8 cellular contexts compared by ENCODE assay signal in genomic region chr10:47340613-47341170, GRCh38. TPM values are rescaled to one million over a fixed set of nuclear protein-coding genes. Genes with fewer than 3 reads are reported as not detected.
A peak's percentile ranks its signal among the peaks of the same experiment; 100 is the strongest.
DNase-seq lines count a peak whose midpoint lies in the region; ATAC-seq and TF ChIP-seq lines count a peak whose summit lies in the region.

No MANE protein-coding gene starts in this region.

- H3K27me3 Mint-ChIP-seq in activated CD8-positive, alpha-beta memory T cell treated with anti-CD3 and anti-CD28 coated beads, Interleukin-2, amount 10 ng/mL, durations not matched to agents 7 days and 5 days, result peaks cover 37% of the 10 kb centered on the region
- H3K27me3 Mint-ChIP-seq in naive thymus-derived CD8-positive, alpha-beta T cell, result peaks cover 3 to 16% (median 5%) of the 10 kb centered on the region in 5 donors
- H3K27me3 Mint-ChIP-seq in stimulated activated naive B cell treated with anti-CD40 and anti-IgM and Interleukin-4, amounts not matched to agents 10 μg/mL and 1 μg/mL and 100 μg/mL, for 72 hours, result peaks cover 27 to 29% of the 10 kb centered on the region in 2 donors

- H3K4me1 Mint-ChIP-seq in activated CD8-positive, alpha-beta memory T cell treated with anti-CD3 and anti-CD28 coated beads, Interleukin-2, amount 10 ng/mL, durations not matched to agents 7 days and 5 days, result no peaks in the 10 kb centered on the region
- peaks cover 0 to 5% (median 3%) of the 10 kb centered on the region in 4 donors for H3K4me1 Mint-ChIP-seq in naive thymus-derived CD8-positive, alpha-beta T cell
- peaks cover 8% of the 10 kb centered on the region in 2 donors for H3K4me1 Mint-ChIP-seq in stimulated activated naive B cell treated with anti-CD40 and anti-IgM and Interleukin-4, amounts not matched to agents 10 μg/mL and 1 μg/mL and 100 μg/mL, for 72 hours

- H3K36me3 Mint-ChIP-seq in activated CD8-positive, alpha-beta memory T cell treated with anti-CD3 and anti-CD28 coated beads, Interleukin-2, amount 10 ng/mL, durations not matched to agents 7 days and 5 days, result no peaks in the 10 kb centered on the region
- H3K36me3 Mint-ChIP-seq in naive thymus-derived CD8-positive, alpha-beta T cell, result no peaks in the 10 kb centered on the region
- H3K36me3 Mint-ChIP-seq in stimulated activated naive B cell treated with anti-CD40 and anti-IgM and Interleukin-4, amounts not matched to agents 10 μg/mL and 1 μg/mL and 100 μg/mL, for 72 hours, result no peaks in the 10 kb centered on the region

- POLR2A ChIA-PET in naive thymus-derived CD8-positive, alpha-beta T cell (lab: Charles Lee), result no interaction called here

- peak; percentile 73 for DNase-seq in 8988T
- peak; percentile 55 for DNase-seq in NCI-H1694 (lab: John Stamatoyannopoulos, UW)
- DNase-seq in activated CD8-positive, alpha-beta memory T cell treated with anti-CD3 and anti-CD28 coated beads, Interleukin-2, amount 10 ng/mL, durations not matched to agents 7 days and 5 days, result peak; percentile 68
- DNase-seq in naive thymus-derived CD8-positive, alpha-beta T cell, result peak; percentile 42 to 82 (median 68)
- peak; percentile 38 for DNase-seq in stimulated activated naive B cell treated with anti-CD40 and anti-IgM and Interleukin-4, amounts not matched to agents 10 μg/mL and 1 μg/mL and 100 μg/mL, for 72 hours
- no peak for DNase-seq in amniotic stem cell (lab: John Stamatoyannopoulos, UW)

- H3K4me3 Mint-ChIP-seq in activated CD8-positive, alpha-beta memory T cell treated with anti-CD3 and anti-CD28 coated beads, Interleukin-2, amount 10 ng/mL, durations not matched to agents 7 days and 5 days, result no peak overlapping the region
- H3K4me3 Mint-ChIP-seq in naive thymus-derived CD8-positive, alpha-beta T cell, result no peak overlapping the region
- H3K4me3 Mint-ChIP-seq in stimulated activated naive B cell treated with anti-CD40 and anti-IgM and Interleukin-4, amounts not matched to agents 10 μg/mL and 1 μg/mL and 100 μg/mL, for 72 hours, result no peak overlapping the region

- no peaks in the 10 kb centered on the region for H3K9me3 Mint-ChIP-seq in activated CD8-positive, alpha-beta memory T cell treated with anti-CD3 and anti-CD28 coated beads, Interleukin-2, amount 10 ng/mL, durations not matched to agents 7 days and 5 days (ENCODE audit: low read depth)
- H3K9me3 Mint-ChIP-seq in naive thymus-derived CD8-positive, alpha-beta T cell, result no peaks in the 10 kb centered on the region
- H3K9me3 Mint-ChIP-seq in stimulated activated naive B cell treated with anti-CD40 and anti-IgM and Interleukin-4, amounts not matched to agents 10 μg/mL and 1 μg/mL and 100 μg/mL, for 72 hours, result no peaks in the 10 kb centered on the region

- TF ChIP-seq CTCF in GM12872 (IDR thresholded peaks at IDR 0.05; ENCODE audit: insufficient read depth, low read depth, low read length), result peak; percentile 98

- CTCF ChIA-PET in activated CD8-positive, alpha-beta memory T cell treated with anti-CD3 and anti-CD28 coated beads, Interleukin-2, amount 10 ng/mL, durations not matched to agents 7 days and 5 days (lab: Charles Lee), result interaction anchor here (0.6 to 2.3 kb wide), 10 partner anchors 16 to 316 kb away, joined by 3 to 13 read pairs (median 6); no protein-coding TSS in a partner anchor

- ATAC-seq in activated CD8-positive, alpha-beta memory T cell treated with anti-CD3 and anti-CD28 coated beads, Interleukin-2, amount 10 ng/mL, durations not matched to agents 7 days and 5 days, result peak; percentile 45
- ATAC-seq in esophagus mucosa, result peak; percentile 90
- peak; percentile 49 to 68 for ATAC-seq in naive thymus-derived CD8-positive, alpha-beta T cell
- peak; percentile 74 to 76 for ATAC-seq in stimulated activated naive B cell treated with anti-CD40 and anti-IgM and Interleukin-4, amounts not matched to agents 10 μg/mL and 1 μg/mL and 100 μg/mL, for 72 hours (replicated peaks)

- H3K27ac Mint-ChIP-seq in activated CD8-positive, alpha-beta memory T cell treated with anti-CD3 and anti-CD28 coated beads, Interleukin-2, amount 10 ng/mL, durations not matched to agents 7 days and 5 days, result no peak overlapping the region
- H3K27ac Mint-ChIP-seq in naive thymus-derived CD8-positive, alpha-beta T cell, result peak overlapping the region in 1 of 10 donors; percentile 38
- no peak overlapping the region for H3K27ac Mint-ChIP-seq in stimulated activated naive B cell treated with anti-CD40 and anti-IgM and Interleukin-4, amounts not matched to agents 10 μg/mL and 1 μg/mL and 100 μg/mL, for 72 hours

RNA-seq across cellular contexts. Expression of gene RBP3, which starts 7.5 kb away (rescaled TPM):
- total RNA-seq in activated CD8-positive, alpha-beta memory T cell treated with anti-CD3 and anti-CD28 coated beads, Interleukin-2, amount 10 ng/mL, durations not matched to agents 7 days and 5 days, result not detected
- not detected for total RNA-seq in esophagus mucosa
- total RNA-seq in naive thymus-derived CD8-positive, alpha-beta T cell, result not detected
- not detected for polyA plus RNA-seq in naive thymus-derived CD8-positive, alpha-beta T cell

RNA-seq across cellular contexts. Expression of gene GDF2, which starts 18.4 kb away (rescaled TPM):
- total RNA-seq in activated CD8-positive, alpha-beta memory T cell treated with anti-CD3 and anti-CD28 coated beads, Interleukin-2, amount 10 ng/mL, durations not matched to agents 7 days and 5 days, result not detected
- total RNA-seq in esophagus mucosa, result not detected
- total RNA-seq in naive thymus-derived CD8-positive, alpha-beta T cell, result not detected
- not detected for polyA plus RNA-seq in naive thymus-derived CD8-positive, alpha-beta T cell

RNA-seq across cellular contexts. Expression of gene GDF10, which starts 40.7 kb away (rescaled TPM):
- under 1 TPM in 1 of 2 experiments, not detected in 1; 0.45 TPM for total RNA-seq in activated CD8-positive, alpha-beta memory T cell treated with anti-CD3 and anti-CD28 coated beads, Interleukin-2, amount 10 ng/mL, durations not matched to agents 7 days and 5 days
- not detected for total RNA-seq in esophagus mucosa
- total RNA-seq in naive thymus-derived CD8-positive, alpha-beta T cell, result under 1 TPM; 0.74 to 0.75 TPM
- under 1 TPM in 2 of 3 donors, not detected in 1; 0.26 to 0.60 TPM for polyA plus RNA-seq in naive thymus-derived CD8-positive, alpha-beta T cell

RNA-seq across cellular contexts. Expression of gene ZNF488, which starts 43.4 kb away (rescaled TPM):
- under 1 TPM in 1 of 2 experiments, not detected in 1; 0.12 TPM for total RNA-seq in activated CD8-positive, alpha-beta memory T cell treated with anti-CD3 and anti-CD28 coated beads, Interleukin-2, amount 10 ng/mL, durations not matched to agents 7 days and 5 days
- 0.60 TPM for total RNA-seq in esophagus mucosa
- not detected for total RNA-seq in naive thymus-derived CD8-positive, alpha-beta T cell
- polyA plus RNA-seq in naive thymus-derived CD8-positive, alpha-beta T cell, result not detected
